In the genomic region with DNA sequence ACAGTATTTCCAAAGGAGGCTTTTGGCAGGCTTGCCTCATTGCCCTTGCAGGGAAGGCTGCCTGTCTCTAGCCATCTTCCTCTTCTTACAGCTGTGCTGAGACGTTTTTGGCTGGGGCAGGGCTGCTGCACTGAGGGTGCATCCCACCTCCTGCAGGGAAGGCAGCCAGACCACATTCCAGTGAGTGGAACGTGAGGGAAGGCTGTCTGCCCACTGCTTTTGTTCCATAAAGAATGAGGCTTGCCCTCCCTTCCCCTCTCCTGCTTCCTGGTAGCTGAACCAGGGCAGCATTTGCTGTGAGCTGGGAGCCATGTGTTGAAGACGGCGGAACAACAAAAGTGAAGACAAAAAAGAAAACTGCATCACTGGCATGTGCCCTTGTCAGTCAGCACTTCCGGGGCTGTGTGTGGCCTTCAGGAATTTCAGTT, we compare ENCODE assay signal across 9 cellular contexts. TPM values are rescaled to one million over a fixed set of nuclear protein-coding genes. Genes with fewer than 3 reads are reported as not detected.
A peak's percentile ranks its signal among the peaks of the same experiment; 100 is the strongest.
DNase-seq lines count a peak whose midpoint lies in the region; ATAC-seq and TF ChIP-seq lines count a peak whose summit lies in the region.
"Had no signal": no experiment of that assay in that cellular context is flagged by ENCODE, and none has a peak within 500 bp of the region (broad histone marks: within the 10 kb centered on the region; RNA-seq: fewer than 3 reads in every experiment).

No MANE protein-coding gene starts in this region.

- DNase-seq in AG08396 (ENCODE audit: low spot score), result peak; percentile 74
- DNase-seq in NT2/D1 (ENCODE audit: low read depth, low spot score), result peak; percentile 58
- DNase-seq in epidermal melanocyte (ENCODE audit: insufficient read length, low spot score), result peak; percentile 61
- peak; percentile 97 for DNase-seq in myocyte (ENCODE audit: low read depth)
- DNase-seq in DMS53 treated with DMSO at 0.1 percent for 48 hours (lab: John Stamatoyannopoulos, UW; ENCODE audit: unreplicated experiment), result no peak
- no peak for DNase-seq in activated T-cell treated with anti-CD3 and anti-CD28 coated beads, Interleukin-2, amount 50 U/mL, for 48 hours
- DNase-seq in BE2C, result no peak
- DNase-seq: SHP77 had no signal

- peak overlapping the region; percentile 61 for H3K9ac ChIP-seq in NT2/D1 (ENCODE audit: insufficient read length, low read depth)

- no peak for TF ChIP-seq CTCF in BE2C (IDR thresholded peaks at IDR 0.05; ENCODE audit: low read depth, low read length)

- no peak overlapping the region for H3K4me3 ChIP-seq in NT2/D1 (ENCODE audit: insufficient read length, low read depth)
- H3K4me3 ChIP-seq in BE2C (ENCODE audit: low read depth, low read length), result no peak overlapping the region

- H3K4me1 ChIP-seq in NT2/D1 (ENCODE audit: insufficient read depth, insufficient read length) (peaks cover 21% of the 10 kb centered on the region), BE2C (no peaks in the 10 kb centered on the region)

- ATAC-seq in HG03521 (IDR thresholded peaks at IDR 0.05; ENCODE audit: unreplicated experiment), result no peak

- no peaks in the 10 kb centered on the region for H3K27me3 ChIP-seq in NT2/D1 (ENCODE audit: insufficient read depth, insufficient read length)
- H3K27me3 ChIP-seq in BE2C, result no peaks in the 10 kb centered on the region

- H3K36me3 ChIP-seq in NT2/D1 (ENCODE audit: insufficient read depth, insufficient read length, low read length) (peaks cover 17% of the 10 kb centered on the region), BE2C (peaks cover 9% of the 10 kb centered on the region)

- H3K9me3 ChIP-seq in NT2/D1 (ENCODE audit: insufficient read depth, low read length), result no peaks in the 10 kb centered on the region
- no peaks in the 10 kb centered on the region for H3K9me3 ChIP-seq in BE2C

RNA-seq across cellular contexts. Expression of gene MGAT1, which starts 16.8 kb away (rescaled TPM):
- 120 and 152 TPM in 2 replicates for total RNA-seq in myocyte
- 118 TPM for polyA plus RNA-seq in myocyte (2012)
- polyA plus RNA-seq in BE2C (2012; ENCODE audit: insufficient read depth, insufficient read length, low read depth), result 120 TPM

RNA-seq across cellular contexts. Expression of gene OR2Y1, which starts 46.0 kb away (rescaled TPM):
- total RNA-seq in myocyte, result not detected in 2 replicates
- polyA plus RNA-seq in myocyte (2012), result not detected
- polyA plus RNA-seq in BE2C (2012; ENCODE audit: insufficient read depth, insufficient read length, low read depth), result not detected

Comparison
In these comparisons a context has a peak if more than half of its experiments do, and no peak if none do; other contexts are left out.
1. DNase-seq: peak in AG08396 (single experiment), NT2/D1 (single experiment), epidermal melanocyte (single experiment) and myocyte (single experiment); none in DMS53 treated with DMSO at 0.1 percent for 48 hours (single experiment), activated T-cell treated with anti-CD3 and anti-CD28 coated beads, Interleukin-2, amount 50 U/mL, for 48 hours (0 of 2) and BE2C (single experiment).